ENCODE assay signal across 11 cellular contexts in genomic region chr2:195021704-195022513, GRCh38.
DNase-seq lines count a peak whose midpoint lies in the region; ATAC-seq and TF ChIP-seq lines count a peak whose summit lies in the region.
"Had no signal": no experiment of that assay in that cellular context is flagged by ENCODE, and none has a peak within 500 bp of the region (broad histone marks: within the 10 kb centered on the region; RNA-seq: fewer than 3 reads in every experiment).

No MANE protein-coding gene starts in this region.

- no peaks in the 10 kb centered on the region for H3K9me3 ChIP-seq in OCI-LY3 (ENCODE audit: insufficient read depth, low read length)
- H3K9me3 ChIP-seq: SJSA1 had no signal

- H3K4me1 ChIP-seq in OCI-LY3 (ENCODE audit: low read length) = peaks cover 16% of the 10 kb centered on the region
- H3K4me1 ChIP-seq: SJSA1 had no signal

- H3K27ac ChIP-seq in OCI-LY3 (ENCODE audit: low read length) = peak overlapping the region; percentile 57
- H3K27ac ChIP-seq: SJSA1 had no signal

- H3K9ac ChIP-seq in OCI-LY3 (ENCODE audit: low read length) = peak overlapping the region; percentile 13; the same call in 1 of the 2 replicates

- intact Hi-C loops in cardiac septum (cut with DNase I) = no loop called here

- peak overlapping the region; percentile 67 for H3K4me2 ChIP-seq in OCI-LY3 (ENCODE audit: low read length)

- peak overlapping the region; percentile 55; the same call in 1 of the 2 replicates for H2AFZ ChIP-seq in OCI-LY3 (ENCODE audit: low read depth, low read length)

- no peaks in the 10 kb centered on the region for H3K79me2 ChIP-seq in OCI-LY3 (ENCODE audit: low read length)

- H3K27me3 ChIP-seq in OCI-LY3 (ENCODE audit: low read depth, low read length) = no peaks in the 10 kb centered on the region
- H3K27me3 ChIP-seq: SJSA1 had no signal

- no peaks in the 10 kb centered on the region for H3K36me3 ChIP-seq in OCI-LY3 (replicated peaks; ENCODE audit: low read depth, low read length)
- H3K36me3 ChIP-seq: SJSA1 had no signal

- no peaks in the 10 kb centered on the region for H4K20me1 ChIP-seq in OCI-LY3 (ENCODE audit: insufficient read depth, low read length)

- no peak for TF ChIP-seq CTCF in OCI-LY3 (IDR thresholded peaks at IDR 0.05; ENCODE audit: low read depth, low read length)

- peak overlapping the region; percentile 41 for H3K4me3 ChIP-seq in OCI-LY3 (ENCODE audit: low read length)
- H3K4me3 ChIP-seq: SJSA1 had no signal

- ATAC-seq in GM18498 (IDR thresholded peaks at IDR 0.05; ENCODE audit: unreplicated experiment) (peak; percentile 81), GM19455 (IDR thresholded peaks at IDR 0.05; ENCODE audit: unreplicated experiment) (peak; percentile 63), HG02981 (IDR thresholded peaks at IDR 0.05; ENCODE audit: unreplicated experiment) (peak; percentile 79)

- no peak for DNase-seq in cardiac septum (ENCODE audit: low spot score)
- DNase-seq in cerebellar nuclear complex (lab: John Stamatoyannopoulos, UW) = no peak
- no peak for DNase-seq in GOT3 (lab: John Stamatoyannopoulos, UW)
- no peak for DNase-seq in RKO (ENCODE audit: low spot score)
- DNase-seq: C1 segment of cervical spinal cord, cortex of kidney had no signal
